In genomic region chr1:172532700-172533510, GRCh38 we compare ENCODE assay signal across 1 cellular context.
TF ChIP-seq lines count a peak whose summit lies in the region.

Gene SUCO (plus strand): TSS chr1:172533150. CDS start chr1:172533436, 286 bp downstream.

TF ChIP-seq in HepG2, 621 proteins besides CTCF, POLR2A, EP300 and RAD21 (continued from another document and continues in another):
- TF ChIP-seq E2F2 (CRISPR knock-in tag; IDR thresholded peaks at IDR 0.05; ENCODE audit: borderline replicate concordance) (no peak), ZMYM4 (CRISPR knock-in tag; IDR thresholded peaks at IDR 0.05) (peak; percentile 83), ZNF605 (CRISPR knock-in tag; IDR thresholded peaks at IDR 0.05) (peak; percentile 69; the same call in 1 of the 2 replicates), TBX3 (IDR thresholded peaks at IDR 0.05; ENCODE audit: borderline replicate concordance) (0 out of 2 replicates have a peak, but pooled peaks have one; percentile 14), MEF2D (CRISPR knock-in tag; IDR thresholded peaks at IDR 0.05) (no peak), ATF7 (IDR thresholded peaks at IDR 0.05) (no peak), ATF7 (CRISPR knock-in tag; IDR thresholded peaks at IDR 0.05) (no peak), ZBED4 (CRISPR knock-in tag; IDR thresholded peaks at IDR 0.05; ENCODE audit: borderline replicate concordance) (no peak), ZIK1 (CRISPR knock-in tag; IDR thresholded peaks at IDR 0.05; ENCODE audit: borderline replicate concordance, low read depth) (peak; percentile 32; the same call in 1 of the 2 replicates), ZNF230 (CRISPR knock-in tag; IDR thresholded peaks at IDR 0.05) (0 out of 2 replicates have a peak, but pooled peaks have one; percentile 56), ZFP36L1 (CRISPR knock-in tag; IDR thresholded peaks at IDR 0.05) (no peak; the same call in 1 of the 2 replicates), ZNF3 (CRISPR knock-in tag; IDR thresholded peaks at IDR 0.05) (no peak), MIER2 (CRISPR knock-in tag; IDR thresholded peaks at IDR 0.05) (no peak), PCBP2 (optimal IDR thresholded peaks at IDR 0.05; ENCODE audit: low read depth, low read length, poor library complexity, severe bottlenecking) (no peak), KLF11 (CRISPR knock-in tag; IDR thresholded peaks at IDR 0.05) (no peak), RFX3 (CRISPR knock-in tag; IDR thresholded peaks at IDR 0.05) (no peak), NFE2L2 (IDR thresholded peaks at IDR 0.05; ENCODE audit: low read length) (no peak), KLF13 (CRISPR knock-in tag; IDR thresholded peaks at IDR 0.05) (no peak), PBX3 (CRISPR knock-in tag; IDR thresholded peaks at IDR 0.05; ENCODE audit: borderline replicate concordance) (no peak), HNF4G (IDR thresholded peaks at IDR 0.05; ENCODE audit: borderline replicate concordance, low read depth, low read length) (no peak), HNF4G (CRISPR knock-in tag; IDR thresholded peaks at IDR 0.05; ENCODE audit: borderline replicate concordance, low read depth) (0 out of 2 replicates have a peak, but pooled peaks have one; percentile 39), NR0B2 (CRISPR knock-in tag; IDR thresholded peaks at IDR 0.05) (no peak), TAF15 (IDR thresholded peaks at IDR 0.05; ENCODE audit: low read depth, low read length, poor library complexity, severe bottlenecking) (no peak), SAP130 (CRISPR knock-in tag; IDR thresholded peaks at IDR 0.05; ENCODE audit: low read depth) (peak; percentile 84), FOXP4 (CRISPR knock-in tag; IDR thresholded peaks at IDR 0.05) (peak; percentile 69), NRL (CRISPR knock-in tag; IDR thresholded peaks at IDR 0.05; ENCODE audit: borderline replicate concordance) (peak; percentile 91), RFXAP (CRISPR knock-in tag; IDR thresholded peaks at IDR 0.05; ENCODE audit: borderline replicate concordance) (peak; percentile 92), ZNF329 (CRISPR knock-in tag; IDR thresholded peaks at IDR 0.05; ENCODE audit: low read depth) (no peak; the same call in 1 of the 2 replicates), ZNF501 (CRISPR knock-in tag; IDR thresholded peaks at IDR 0.05) (peak; percentile 75), ZNF580 (CRISPR knock-in tag; IDR thresholded peaks at IDR 0.05; ENCODE audit: borderline replicate concordance, low read depth) (0 out of 2 replicates have a peak, but pooled peaks have one; percentile 42), ZBTB7A (CRISPR knock-in tag; IDR thresholded peaks at IDR 0.05) (no peak), ZNF770 (CRISPR knock-in tag; IDR thresholded peaks at IDR 0.05) (peak; percentile 54), DZIP1 (CRISPR knock-in tag; IDR thresholded peaks at IDR 0.05) (no peak), ZNF777 (CRISPR knock-in tag; IDR thresholded peaks at IDR 0.05) (peak; percentile 60), SMARCC2 (IDR thresholded peaks at IDR 0.05) (no peak), FLYWCH1 (CRISPR knock-in tag; IDR thresholded peaks at IDR 0.05) (no peak), TEAD3 (CRISPR knock-in tag; optimal IDR thresholded peaks at IDR 0.05; ENCODE audit: borderline replicate concordance) (no peak), GZF1 (CRISPR knock-in tag; IDR thresholded peaks at IDR 0.05) (no peak), FUBP1 (CRISPR knock-in tag; IDR thresholded peaks at IDR 0.05; ENCODE audit: borderline replicate concordance) (no peak), SKIL (CRISPR knock-in tag; IDR thresholded peaks at IDR 0.05; ENCODE audit: borderline replicate concordance) (no peak), KLF6 (CRISPR knock-in tag; IDR thresholded peaks at IDR 0.05) (peak; percentile 71; the same call in 1 of the 2 replicates), GLMP (CRISPR knock-in tag; IDR thresholded peaks at IDR 0.05; ENCODE audit: borderline replicate concordance) (no peak)
